In genomic region chr1:245156041-245156735, GRCh38 we compare ENCODE assay signal across 8 cellular contexts. TPM values are rescaled to one million over a fixed set of nuclear protein-coding genes. Genes with fewer than 3 reads are reported as not detected.
DNase-seq lines count a peak whose midpoint lies in the region; ATAC-seq, FAIRE-seq and TF ChIP-seq lines count a peak whose summit lies in the region.

No MANE protein-coding gene starts in this region.

- dilution Hi-C loops in keratinocyte (cut with MboI; ENCODE audit: extremely low pct_ligation_motif_present, low sequenced_read_pairs): no loop called here

- H3K79me2 ChIP-seq in keratinocyte (ENCODE audit: control insufficient read depth, insufficient read depth, low read length): no peaks in the 10 kb centered on the region

- H3K4me3 ChIP-seq in AG04449 (ENCODE audit: low read depth, low read length) (peak overlapping the region; percentile 68), keratinocyte (ENCODE audit: control insufficient read depth in 2 of 3, extremely low read depth in 1 of 3, insufficient read depth in 2 of 3, low read depth in 1 of 3, low read length in 3 of 3) (peak overlapping the region; percentile 78 to 87 (median 82))

- peak overlapping the region; percentile 88 for H2AFZ ChIP-seq in keratinocyte (ENCODE audit: control insufficient read depth, low read length)

- POLR2A ChIA-PET in AG04449 (lab: Yijun Ruan, JAX): interaction anchor here (0.9 kb wide), 1 partner anchor 321 kb away, joined by 3 read pairs; no protein-coding TSS in a partner anchor

- peaks cover 9% of the 10 kb centered on the region for H3K4me1 ChIP-seq in keratinocyte (ENCODE audit: control insufficient read depth, extremely low read depth, insufficient read depth, low read length)

- H3K36me3 ChIP-seq in keratinocyte (ENCODE audit: control insufficient read depth in 2 of 2, extremely low read depth in 1 of 2, insufficient read depth in 2 of 2, low read length in 2 of 2): no peaks in the 10 kb centered on the region

- peak overlapping the region; percentile 84 for H3K4me2 ChIP-seq in keratinocyte (ENCODE audit: control insufficient read depth, extremely low read depth, insufficient read depth, low read depth, low read length)

- H3K27me3 ChIP-seq in keratinocyte (ENCODE audit: control insufficient read depth, extremely low read depth, insufficient read depth, low read length): no peaks in the 10 kb centered on the region

- H3K9me3 ChIP-seq in keratinocyte (ENCODE audit: control insufficient read depth, low read depth, low read length): peaks cover 4% of the 10 kb centered on the region

- FAIRE-seq in keratinocyte (lab: Jason Lieb, UNC): no peak

- no peaks in the 10 kb centered on the region for H4K20me1 ChIP-seq in keratinocyte (ENCODE audit: control insufficient read depth, extremely low read depth, insufficient read depth, low read length)

- H3K9ac ChIP-seq in keratinocyte (ENCODE audit: control insufficient read depth, extremely low read depth, insufficient read depth, low read length): peak overlapping the region; percentile 61

- H3K9me1 ChIP-seq in keratinocyte (ENCODE audit: control insufficient read depth, extremely low read depth, insufficient read depth, low read length): no peaks in the 10 kb centered on the region

- DNase-seq in AG04449 (ENCODE audit: low read depth, low spot score): no peak
- DNase-seq in NCI-H2171 (lab: John Stamatoyannopoulos, UW): peak; percentile 87
- peak; percentile 37 for DNase-seq in activated CD4-positive, CD25-positive, alpha-beta regulatory T cell treated with anti-CD3 and anti-CD28 coated beads, Interleukin-2, amount 50 U/mL, for 16 hours (ENCODE audit: low read depth, low spot score)
- DNase-seq in central memory CD4-positive, alpha-beta T cell: peak; percentile 61
- DNase-seq in keratinocyte (ENCODE audit: low read depth, low spot score): peak; percentile 15
- peak; percentile 76 to 77 (median 76) for DNase-seq in stimulated activated CD4-positive, alpha-beta T cell treated with anti-CD3 and anti-CD28 coated beads, Interleukin-12 subunit alpha, Interleukin-12 subunit beta, amount 100 ng/mL, for 48 hours (ENCODE audit: low read depth in 2 of 3, low spot score in 1 of 3)

- CTCF ChIA-PET in AG04449 (lab: Yijun Ruan, JAX): interaction anchor here (0.7 to 6.2 kb wide), 40 partner anchors 11 to 1338 kb away, joined by 3 to 80 read pairs (median 4); no protein-coding TSS in a partner anchor

- ATAC-seq in GM18870 (IDR thresholded peaks at IDR 0.05; ENCODE audit: unreplicated experiment) (peak; percentile 65), HG03108 (IDR thresholded peaks at IDR 0.05; ENCODE audit: unreplicated experiment) (peak; percentile 94)

- peak; percentile 93 for TF ChIP-seq CTCF in AG04449 (IDR thresholded peaks at IDR 0.05; ENCODE audit: insufficient read depth, low read length, missing control alignments)
- TF ChIP-seq CTCF in keratinocyte (optimal IDR thresholded peaks at IDR 0.05 in 1 of 3, IDR thresholded peaks at IDR 0.05 in 1 of 3, conservative IDR thresholded peaks at IDR 0.05 in 1 of 3; ENCODE audit: extremely low read depth in 1 of 3, insufficient read depth in 2 of 3, low read length in 3 of 3): peak; percentile 36 to 80 (median 64)

- H3K27ac ChIP-seq in keratinocyte (ENCODE audit: control insufficient read depth, insufficient read depth, low read length): no peak overlapping the region

RNA-seq across cellular contexts. Expression of gene KIF26B, which starts 1.4 kb away (rescaled TPM):
- 0.58 to 0.91 TPM (median 0.80 TPM) in 3 replicates for polyA plus RNA-seq in keratinocyte
- 4.5 TPM for polyA plus RNA-seq in keratinocyte (2011; ENCODE audit: low read depth)
- 1.0 and 1.7 TPM in 2 replicates for polyA plus RNA-seq in keratinocyte (2011; cell fraction: cytosol; rRNA removed)
- polyA plus RNA-seq in keratinocyte (2011; cell fraction: nucleus; rRNA removed): 4.5 and 6.5 TPM in 2 replicates
- 2.4 and 4.0 TPM in 2 replicates for polyA plus RNA-seq in keratinocyte (2012; ENCODE audit: low replicate concordance)
- polyA minus RNA-seq in keratinocyte: 2.3 to 3.8 TPM (median 3.6 TPM) in 3 replicates
- 5.6 TPM for polyA minus RNA-seq in keratinocyte (2011; cell fraction: cytosol; rRNA and poly(A)+ RNA removed)
- 10.0 and 18.8 TPM in 2 replicates for polyA minus RNA-seq in keratinocyte (2011; cell fraction: nucleus; rRNA and poly(A)+ RNA removed)
